Comparison of ENCODE assay signal across 19 cellular contexts in genomic region chr4:169899295-169899694, GRCh38.
DNase-seq lines count a peak whose midpoint lies in the region; ATAC-seq and TF ChIP-seq lines count a peak whose summit lies in the region.
"Had no signal": no experiment of that assay in that cellular context is flagged by ENCODE, and none has a peak within 500 bp of the region (broad histone marks: within the 10 kb centered on the region; RNA-seq: fewer than 3 reads in every experiment).

No MANE protein-coding gene starts in this region.

- in situ Hi-C loops in astrocyte of the cerebellum (cut with HindIII; ENCODE audit: low sequenced_read_pairs), result no loop called here

- H3K36me3 ChIP-seq in mucosa of descending colon (ENCODE audit: low read depth), result no peaks in the 10 kb centered on the region
- H3K36me3 ChIP-seq: colonic mucosa, right atrium auricular region had no signal

- H3K9me3 ChIP-seq in mucosa of descending colon, result no peaks in the 10 kb centered on the region
- H3K9me3 ChIP-seq: colonic mucosa, right atrium auricular region had no signal

- TF ChIP-seq CTCF in astrocyte of the cerebellum (IDR thresholded peaks at IDR 0.05; ENCODE audit: low read depth, low read length, missing control alignments) (no peak), mucosa of descending colon (IDR thresholded peaks at IDR 0.05) (no peak)

- intact Hi-C loops in mucosa of descending colon (cut with DNase I, micrococcal nuclease), result no loop called here

- ATAC-seq in HG03159 (IDR thresholded peaks at IDR 0.05; ENCODE audit: unreplicated experiment), result no peak
- ATAC-seq in mucosa of descending colon, result no peak
- ATAC-seq: left colon; stimulated activated naive B cell treated with anti-CD40 and anti-IgM and Interleukin-4, amounts not matched to agents 10 μg/mL and 1 μg/mL and 100 μg/mL, for 72 hours had no signal

- no peak overlapping the region for H3K4me3 ChIP-seq in astrocyte of the cerebellum (ENCODE audit: low read depth, low read length)
- no peak overlapping the region for H3K4me3 ChIP-seq in mucosa of descending colon
- H3K4me3 ChIP-seq: colonic mucosa, right atrium auricular region had no signal

- H3K4me1 ChIP-seq in mucosa of descending colon (ENCODE audit: low read depth), result no peaks in the 10 kb centered on the region
- H3K4me1 ChIP-seq: colonic mucosa, right atrium auricular region had no signal

- DNase-seq in COLO829 (ENCODE audit: low spot score) (peak; percentile 84), M059J (ENCODE audit: low read depth) (peak; percentile 12), astrocyte of the cerebellum (ENCODE audit: low read depth) (peak; percentile 75), kidney tubule cell (ENCODE audit: low spot score) (peak; percentile 87), NCI-H774 (lab: John Stamatoyannopoulos, UW) (no peak), mucosa of descending colon (no peak), NCI-H345 treated with DMSO at 0.1 percent for 48 hours (lab: John Stamatoyannopoulos, UW; ENCODE audit: unreplicated experiment) (no peak)
- DNase-seq: activated CD4-positive, alpha-beta T cell treated with anti-CD3 and anti-CD28 coated beads, Interleukin-2, amount 10 ng/mL, durations not matched to agents 24 days and 14 days; activated CD8-positive, alpha-beta memory T cell treated with anti-CD3 and anti-CD28 coated beads, Interleukin-2, amount 50 U/mL, for 48 hours; activated naive CD4-positive, alpha-beta T cell; amygdala; CD4-positive, alpha-beta memory T cell; colonic mucosa; Karpas-422; left colon; NCI-H69; stimulated activated naive B cell treated with anti-CD40 and anti-IgM and Interleukin-4, amounts not matched to agents 10 μg/mL and 1 μg/mL and 100 μg/mL, for 72 hours had no signal

Comparison
In these comparisons a context has a peak if more than half of its experiments do, and no peak if none do; other contexts are left out.
1. DNase-seq: peak in COLO829 (single experiment), M059J (single experiment), astrocyte of the cerebellum (single experiment) and kidney tubule cell (single experiment); none in NCI-H774 (single experiment), mucosa of descending colon (0 of 3) and NCI-H345 treated with DMSO at 0.1 percent for 48 hours (single experiment).